Comparison of ENCODE assay signal across 1 cellular context in the genomic region with DNA sequence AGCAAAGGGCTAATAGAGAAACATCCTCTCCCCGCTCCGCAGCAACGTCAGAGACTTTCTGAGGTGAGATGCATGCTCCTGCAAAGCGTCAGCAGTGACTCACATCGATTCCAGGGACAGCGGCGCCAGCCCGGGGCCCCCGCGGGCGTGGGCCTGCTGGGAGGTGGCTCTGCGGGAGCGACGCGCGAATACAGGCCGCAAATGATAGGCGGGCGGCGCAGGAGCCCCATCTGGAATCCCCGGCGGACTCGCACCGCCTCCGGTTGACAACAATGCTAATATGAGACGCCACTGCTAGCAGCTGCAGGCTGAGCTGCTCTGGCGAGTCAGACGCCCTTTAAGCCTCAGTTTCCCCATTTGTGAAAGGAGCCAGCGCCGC.
TF ChIP-seq lines count a peak whose summit lies in the region.

No MANE protein-coding gene starts in this region.

TF ChIP-seq in HEK293, 187 proteins besides CTCF, POLR2A, EP300 and RAD21 (continued from another document and continues in another):
- TF ChIP-seq FEZF1 (tag by site-specific recombination; IDR thresholded peaks at IDR 0.05) (no peak), YY1 (tag by site-specific recombination; IDR thresholded peaks at IDR 0.05) (no peak), ZNF600 (tag by site-specific recombination; IDR thresholded peaks at IDR 0.05) (no peak; the same call in 1 of the 2 replicates), ZNF843 (tag by site-specific recombination; IDR thresholded peaks at IDR 0.05) (no peak), ZNF416 (tag by site-specific recombination; IDR thresholded peaks at IDR 0.05) (no peak), ZNF223 (tag by site-specific recombination; IDR thresholded peaks at IDR 0.05) (no peak), ZNF449 (tag by site-specific recombination; IDR thresholded peaks at IDR 0.05) (no peak), ZNF354C (tag by site-specific recombination; IDR thresholded peaks at IDR 0.05; ENCODE audit: borderline replicate concordance, low read depth) (no peak), TRIM28 (IDR thresholded peaks at IDR 0.05; ENCODE audit: borderline replicate concordance, low read length) (no peak), BCL11A (tag by site-specific recombination; IDR thresholded peaks at IDR 0.05; ENCODE audit: low read depth) (no peak), ZNF768 (tag by site-specific recombination; IDR thresholded peaks at IDR 0.05) (no peak), ZNF571 (tag by site-specific recombination; IDR thresholded peaks at IDR 0.05) (no peak), ZNF549 (tag by site-specific recombination; IDR thresholded peaks at IDR 0.05) (no peak), ZXDB (tag by site-specific recombination; IDR thresholded peaks at IDR 0.05) (peak; percentile 40), KLF16 (tag by site-specific recombination; IDR thresholded peaks at IDR 0.05) (no peak; the same call in 1 of the 2 replicates), ZNF670 (tag by site-specific recombination; IDR thresholded peaks at IDR 0.05; ENCODE audit: low read depth) (no peak), ZNF558 (tag by site-specific recombination; IDR thresholded peaks at IDR 0.05) (no peak), HIC1 (tag by site-specific recombination; IDR thresholded peaks at IDR 0.05) (peak; percentile 85), ZNF701 (tag by site-specific recombination; IDR thresholded peaks at IDR 0.05) (no peak), ZNF639 (tag by site-specific recombination; IDR thresholded peaks at IDR 0.05) (no peak), OVOL3 (tag by site-specific recombination; IDR thresholded peaks at IDR 0.05) (no peak), IKZF3 (tag by site-specific recombination; IDR thresholded peaks at IDR 0.05) (peak; percentile 83), ZNF248 (tag by site-specific recombination; IDR thresholded peaks at IDR 0.05) (no peak), ZBTB49 (tag by site-specific recombination; IDR thresholded peaks at IDR 0.05; ENCODE audit: low read depth) (no peak), SP7 (tag by site-specific recombination; IDR thresholded peaks at IDR 0.05) (peak; percentile 73), ZNF76 (tag by site-specific recombination; IDR thresholded peaks at IDR 0.05; ENCODE audit: borderline replicate concordance, low read depth) (peak; percentile 87; the same call in 1 of the 2 replicates), ZNF560 (tag by site-specific recombination; IDR thresholded peaks at IDR 0.05; ENCODE audit: borderline replicate concordance) (no peak), REPIN1 (tag by site-specific recombination; IDR thresholded peaks at IDR 0.05; ENCODE audit: low read depth) (no peak), KLF1 (tag by site-specific recombination; IDR thresholded peaks at IDR 0.05) (0 out of 2 replicates have a peak, but pooled peaks have one; percentile 49), PRDM10 (tag by site-specific recombination; IDR thresholded peaks at IDR 0.05) (no peak), ZBTB26 (tag by site-specific recombination; optimal IDR thresholded peaks at IDR 0.05) (no peak), ZFHX2 (tag by site-specific recombination; conservative IDR thresholded peaks at IDR 0.05) (peak; percentile 84), ZNF664 (tag by site-specific recombination; IDR thresholded peaks at IDR 0.05) (no peak), ZNF704 (tag by site-specific recombination; IDR thresholded peaks at IDR 0.05) (no peak), ZNF114 (tag by site-specific recombination; IDR thresholded peaks at IDR 0.05) (no peak), ZEB2 (tag by site-specific recombination; IDR thresholded peaks at IDR 0.05) (peak; percentile 50), ZNF629 (tag by site-specific recombination; IDR thresholded peaks at IDR 0.05) (peak; percentile 99), KLF10 (tag by site-specific recombination; IDR thresholded peaks at IDR 0.05) (no peak), ZNF350 (tag by site-specific recombination; IDR thresholded peaks at IDR 0.05) (no peak), ZNF654 (tag by site-specific recombination; IDR thresholded peaks at IDR 0.05; ENCODE audit: low read depth) (no peak)
- TF ChIP-seq, protein P1, sequence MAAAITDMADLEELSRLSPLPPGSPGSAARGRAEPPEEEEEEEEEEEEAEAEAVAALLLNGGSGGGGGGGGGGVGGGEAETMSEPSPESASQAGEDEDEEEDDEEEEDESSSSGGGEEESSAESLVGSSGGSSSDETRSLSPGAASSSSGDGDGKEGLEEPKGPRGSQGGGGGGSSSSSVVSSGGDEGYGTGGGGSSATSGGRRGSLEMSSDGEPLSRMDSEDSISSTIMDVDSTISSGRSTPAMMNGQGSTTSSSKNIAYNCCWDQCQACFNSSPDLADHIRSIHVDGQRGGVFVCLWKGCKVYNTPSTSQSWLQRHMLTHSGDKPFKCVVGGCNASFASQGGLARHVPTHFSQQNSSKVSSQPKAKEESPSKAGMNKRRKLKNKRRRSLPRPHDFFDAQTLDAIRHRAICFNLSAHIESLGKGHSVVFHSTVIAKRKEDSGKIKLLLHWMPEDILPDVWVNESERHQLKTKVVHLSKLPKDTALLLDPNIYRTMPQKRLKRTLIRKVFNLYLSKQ (tag by site-specific recombination; IDR thresholded peaks at IDR 0.05; ENCODE audit: borderline replicate concordance) = no peak
- TF ChIP-seq, protein P2, sequence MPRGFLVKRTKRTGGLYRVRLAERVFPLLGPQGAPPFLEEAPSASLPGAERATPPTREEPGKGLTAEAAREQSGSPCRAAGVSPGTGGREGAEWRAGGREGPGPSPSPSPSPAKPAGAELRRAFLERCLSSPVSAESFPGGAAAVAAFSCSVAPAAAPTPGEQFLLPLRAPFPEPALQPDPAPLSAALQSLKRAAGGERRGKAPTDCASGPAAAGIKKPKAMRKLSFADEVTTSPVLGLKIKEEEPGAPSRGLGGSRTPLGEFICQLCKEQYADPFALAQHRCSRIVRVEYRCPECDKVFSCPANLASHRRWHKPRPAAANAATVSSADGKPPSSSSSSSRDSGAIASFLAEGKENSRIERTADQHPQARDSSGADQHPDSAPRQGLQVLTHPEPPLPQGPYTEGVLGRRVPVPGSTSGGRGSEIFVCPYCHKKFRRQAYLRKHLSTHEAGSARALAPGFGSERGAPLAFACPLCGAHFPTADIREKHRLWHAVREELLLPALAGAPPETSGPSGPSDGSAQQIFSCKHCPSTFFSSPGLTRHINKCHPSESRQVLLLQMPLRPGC (tag by site-specific recombination; IDR thresholded peaks at IDR 0.05) = no peak
- TF ChIP-seq, protein P3, sequence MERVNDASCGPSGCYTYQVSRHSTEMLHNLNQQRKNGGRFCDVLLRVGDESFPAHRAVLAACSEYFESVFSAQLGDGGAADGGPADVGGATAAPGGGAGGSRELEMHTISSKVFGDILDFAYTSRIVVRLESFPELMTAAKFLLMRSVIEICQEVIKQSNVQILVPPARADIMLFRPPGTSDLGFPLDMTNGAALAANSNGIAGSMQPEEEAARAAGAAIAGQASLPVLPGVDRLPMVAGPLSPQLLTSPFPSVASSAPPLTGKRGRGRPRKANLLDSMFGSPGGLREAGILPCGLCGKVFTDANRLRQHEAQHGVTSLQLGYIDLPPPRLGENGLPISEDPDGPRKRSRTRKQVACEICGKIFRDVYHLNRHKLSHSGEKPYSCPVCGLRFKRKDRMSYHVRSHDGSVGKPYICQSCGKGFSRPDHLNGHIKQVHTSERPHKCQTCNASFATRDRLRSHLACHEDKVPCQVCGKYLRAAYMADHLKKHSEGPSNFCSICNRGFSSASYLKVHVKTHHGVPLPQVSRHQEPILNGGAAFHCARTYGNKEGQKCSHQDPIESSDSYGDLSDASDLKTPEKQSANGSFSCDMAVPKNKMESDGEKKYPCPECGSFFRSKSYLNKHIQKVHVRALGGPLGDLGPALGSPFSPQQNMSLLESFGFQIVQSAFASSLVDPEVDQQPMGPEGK (tag by site-specific recombination; IDR thresholded peaks at IDR 0.05) = peak; percentile 96
